8 cellular contexts compared by ENCODE assay signal in genomic region chr16:31460582-31461002, GRCh38. TPM values are rescaled to one million over a fixed set of nuclear protein-coding genes. Genes with fewer than 3 reads are reported as not detected.
DNase-seq lines count a peak whose midpoint lies in the region; ATAC-seq, FAIRE-seq and TF ChIP-seq lines count a peak whose summit lies in the region.

No MANE protein-coding gene starts in this region.

- no peak overlapping the region for H3K56ac ChIP-seq in H9 (ENCODE audit: insufficient read length, low read depth, low read length)

- H4K5ac ChIP-seq in H9 (ENCODE audit: insufficient read length, low read depth, low read length), result no peak overlapping the region

- peak overlapping the region in 2 of 3 experiments; percentile 97 to 98; a peak in 2 of 7 replicates for H3K27ac Mint-ChIP-seq in H9

- dilution Hi-C loops in endothelial cell of umbilical vein (cut with MboI; ENCODE audit: extremely low pct_ligation_motif_present, low sequenced_read_pairs), result no loop called here

- H3K9ac ChIP-seq in H9 (ENCODE audit: extremely low read depth, insufficient read length, low read length), result no peak overlapping the region
- H3K9ac ChIP-seq in endothelial cell of umbilical vein (replicated peaks; ENCODE audit: extremely low read depth, insufficient read depth, low read length), result peak overlapping the region; percentile 78
- H3K9ac ChIP-seq in neuronal stem cell (ENCODE audit: low read depth, low read length, poor library complexity), result no peak overlapping the region

- CTCF ChIA-PET in BJ (lab: Yijun Ruan, JAX), result interaction anchor here (0.5 to 5.2 kb wide), 23 partner anchors 9 to 919 kb away, joined by 3 to 52 read pairs (median 4); partner anchors contain the start of genes HSD3B7, SLC5A2, TGFB1I1 and ZNF843
- CTCF ChIA-PET in endothelial cell of umbilical vein (lab: Charles Lee), result interaction anchor here (0.8 to 4.3 kb wide), 22 partner anchors 9 to 507 kb away, joined by 3 to 53 read pairs (median 5); partner anchors contain the start of genes COX6A2, FUS, RUSF1 and TGFB1I1

- H3K36me3 ChIP-seq in BJ (ENCODE audit: control insufficient read depth, insufficient read depth, low read length) (peaks cover 19% of the 10 kb centered on the region), SJSA1 (peaks cover 30% of the 10 kb centered on the region), endothelial cell of umbilical vein (ENCODE audit: control insufficient read depth in 2 of 2, extremely low read depth in 1 of 2, insufficient read depth in 2 of 2, low read length in 2 of 2) (peaks cover 6 to 17% of the 10 kb centered on the region in 2 experiments), neuronal stem cell (replicated peaks in 1 of 2; ENCODE audit: control insufficient read depth in 2 of 2, insufficient read depth in 2 of 2, low read length in 2 of 2) (peaks cover 10 to 58% of the 10 kb centered on the region in 2 donors)

- H3K18ac ChIP-seq in H9 (ENCODE audit: insufficient read length, low read depth, low read length) (no peak overlapping the region), neuronal stem cell (ENCODE audit: low read length) (no peak overlapping the region)

- H3K4me1 ChIP-seq in H9 (ENCODE audit: insufficient read depth, low read length) (peaks cover 2% of the 10 kb centered on the region; the same call in 1 of the 2 replicates), SJSA1 (replicated peaks) (peaks cover 20% of the 10 kb centered on the region), endothelial cell of umbilical vein (ENCODE audit: control insufficient read depth, extremely low read depth, insufficient read depth, low read length) (peaks cover 23% of the 10 kb centered on the region), neuronal stem cell (ENCODE audit: control insufficient read depth in 2 of 2, insufficient read depth in 1 of 2, low read depth in 1 of 2, low read length in 2 of 2) (peaks cover 9 to 13% of the 10 kb centered on the region in 2 donors)

- H2BK12ac ChIP-seq in H9 (ENCODE audit: insufficient read length, low read depth, low read length) (no peak overlapping the region), neuronal stem cell (ENCODE audit: low read length) (no peak overlapping the region)

- peak overlapping the region; percentile 81 to 88 for H3K4me3 Mint-ChIP-seq in H9

- H3K27ac ChIP-seq in H9 (ENCODE audit: insufficient read length, low read depth, low read length) (no peak overlapping the region), SJSA1 (peak overlapping the region; percentile 78), endothelial cell of umbilical vein (ENCODE audit: insufficient read depth, low read depth, low read length) (peak overlapping the region; percentile 74), neuronal stem cell (replicated peaks; ENCODE audit: low read length) (no peak overlapping the region)

- peak overlapping the region; percentile 88 for H3K4me2 ChIP-seq in H9 (ENCODE audit: insufficient read depth, insufficient read length, low read length)
- H3K4me2 ChIP-seq in endothelial cell of umbilical vein (ENCODE audit: insufficient read depth, low read length), result peak overlapping the region; percentile 92
- H3K4me2 ChIP-seq in neuronal stem cell (ENCODE audit: insufficient read depth, low read length, poor library complexity, severe bottlenecking), result no peak overlapping the region

- no peak overlapping the region for H2BK5ac ChIP-seq in H9 (ENCODE audit: insufficient read length, low read length)
- no peak overlapping the region for H2BK5ac ChIP-seq in neuronal stem cell (ENCODE audit: low read length)

- no peak overlapping the region for H2AFZ ChIP-seq in H9 (ENCODE audit: low read length)
- no peak overlapping the region for H2AFZ ChIP-seq in endothelial cell of umbilical vein (ENCODE audit: low read depth, low read length)
- peak overlapping the region; percentile 62 for H2AFZ ChIP-seq in neuronal stem cell (ENCODE audit: low read length)

- H3K23me2 ChIP-seq in H9 (ENCODE audit: insufficient read length, low read depth, low read length, poor library complexity, severe bottlenecking), result peaks cover 8% of the 10 kb centered on the region

- TF ChIP-seq CTCF in BJ (IDR thresholded peaks at IDR 0.05; ENCODE audit: insufficient read depth, low read depth, low read length) (peak; percentile 75), H9 (conservative IDR thresholded peaks at IDR 0.05) (peak; percentile 80), endothelial cell of umbilical vein (IDR thresholded peaks at IDR 0.05; ENCODE audit: extremely low read depth in 1 of 2, insufficient read depth in 1 of 2, low read depth in 1 of 2, low read length in 2 of 2) (peak; percentile 54 to 60)

- H3K4me1 Mint-ChIP-seq in H9, result peaks cover 15 to 16% of the 10 kb centered on the region in 2 experiments

- no peak overlapping the region for H3K4ac ChIP-seq in H9 (ENCODE audit: low read depth, low read length)
- H3K4ac ChIP-seq in neuronal stem cell (ENCODE audit: low read length), result no peak overlapping the region

- POLR2A ChIA-PET in BJ (lab: Charles Lee) (interaction anchor here (0.6 to 1.0 kb wide), 4 partner anchors 9 to 508 kb away, joined by 3 to 6 read pairs (median 3); partner anchors contain the start of gene TGFB1I1), endothelial cell of umbilical vein (lab: Charles Lee) (interaction anchor here (1.0 to 1.7 kb wide), 3 partner anchors 252 to 413 kb away, joined by 4 to 10 read pairs (median 6); partner anchors contain the start of genes FUS and ZNF267)

- H3K9me1 ChIP-seq in endothelial cell of umbilical vein (replicated peaks; ENCODE audit: control insufficient read depth, extremely low read depth, insufficient read depth, low read length), result no peaks in the 10 kb centered on the region

- intact Hi-C loops in endothelial cell of umbilical vein (cut with micrococcal nuclease), result no loop called here

- H3K79me1 ChIP-seq in H9 (ENCODE audit: insufficient read depth, low read depth, low read length, poor library complexity, severe bottlenecking) (peaks cover 4% of the 10 kb centered on the region), neuronal stem cell (ENCODE audit: low read depth, low read length) (peaks cover 14% of the 10 kb centered on the region)

- peaks cover 0 to 2% of the 10 kb centered on the region in 2 experiments; a peak in 1 of 5 replicates for H3K9me3 Mint-ChIP-seq in H9

- H3K14ac ChIP-seq in H9 (ENCODE audit: insufficient read depth, low read length) (no peak overlapping the region), neuronal stem cell (ENCODE audit: low read length) (no peak overlapping the region)

- H4K20me1 ChIP-seq in H9 (ENCODE audit: control insufficient read depth, insufficient read depth, insufficient read length), result no peaks in the 10 kb centered on the region
- no peaks in the 10 kb centered on the region for H4K20me1 ChIP-seq in endothelial cell of umbilical vein (replicated peaks; ENCODE audit: control insufficient read depth, extremely low read depth, insufficient read depth, low read length)

- H4K8ac ChIP-seq in H9 (replicated peaks; ENCODE audit: insufficient read length, low read depth, low read length) (no peak overlapping the region), neuronal stem cell (ENCODE audit: low read depth, low read length) (no peak overlapping the region)

- no peaks in the 10 kb centered on the region for H3K9me3 ChIP-seq in H9 (ENCODE audit: control insufficient read depth, low read depth, low read length)
- H3K9me3 ChIP-seq in SJSA1 (replicated peaks), result no peaks in the 10 kb centered on the region
- no peaks in the 10 kb centered on the region for H3K9me3 ChIP-seq in endothelial cell of umbilical vein (replicated peaks; ENCODE audit: control insufficient read depth, insufficient read depth, low read length)
- H3K9me3 ChIP-seq in neuronal stem cell (replicated peaks in 1 of 2; ENCODE audit: control insufficient read depth in 2 of 2, insufficient read depth in 1 of 2, low read depth in 1 of 2, low read length in 2 of 2), result no peaks in the 10 kb centered on the region

- no peak for ATAC-seq in HG03097 (IDR thresholded peaks at IDR 0.05; ENCODE audit: low FRiP score, unreplicated experiment)
- ATAC-seq in HG02759 (IDR thresholded peaks at IDR 0.05; ENCODE audit: unreplicated experiment), result no peak
- ATAC-seq in HG03280 (IDR thresholded peaks at IDR 0.05; ENCODE audit: unreplicated experiment), result no peak

- H2BK15ac ChIP-seq in H9 (ENCODE audit: low read depth, low read length), result no peak overlapping the region
- H2BK15ac ChIP-seq in neuronal stem cell (ENCODE audit: low read length), result no peak overlapping the region

- no peak overlapping the region for H2BK20ac ChIP-seq in H9 (ENCODE audit: low read depth, low read length, poor library complexity, severe bottlenecking)

- DNase-seq in BJ (ENCODE audit: low read depth) (no peak), H9 (no peak), SJSA1 (ENCODE audit: low read depth in 1 of 2, low spot score in 2 of 2) (peak; percentile 68 to 70), endothelial cell of umbilical vein (ENCODE audit: low read depth, low spot score) (peak; percentile 52), neuronal stem cell (ENCODE audit: low spot score) (no peak)

- H3K36me3 Mint-ChIP-seq in H9 (ENCODE audit: insufficient read depth in 1 of 3, low read depth in 3 of 3), result peaks cover 2 to 27% (median 24%) of the 10 kb centered on the region in 3 experiments; a peak in 6 of 7 replicates

- H3K27me3 ChIP-seq in BJ (ENCODE audit: control insufficient read depth, insufficient read depth, low read length), result no peaks in the 10 kb centered on the region
- no peaks in the 10 kb centered on the region for H3K27me3 ChIP-seq in H9 (ENCODE audit: insufficient read depth, low read length)
- no peaks in the 10 kb centered on the region for H3K27me3 ChIP-seq in SJSA1 (replicated peaks)
- no peaks in the 10 kb centered on the region for H3K27me3 ChIP-seq in endothelial cell of umbilical vein (ENCODE audit: control insufficient read depth in 2 of 2, insufficient read depth in 2 of 2, low read length in 2 of 2)
- H3K27me3 ChIP-seq in neuronal stem cell (ENCODE audit: control insufficient read depth in 3 of 3, insufficient read depth in 3 of 3, low read depth in 1 of 3, low read length in 3 of 3), result no peaks in the 10 kb centered on the region

- WGBS in H9 (ENCODE audit: extremely low coverage, insufficient read length, low lambda C conversion rate), result no CpG with 5 or more reads among the region's 8 CpGs
- WGBS in neuronal stem cell (ENCODE audit: extremely low coverage in 2 of 2, insufficient read length in 2 of 2, insufficient replicate concordance in 1 of 2), 2 donors, result no CpG with 5 or more reads among the region's 8 CpGs

- no peak overlapping the region for H2AK5ac ChIP-seq in H9 (ENCODE audit: insufficient read length, low read length)
- no peak overlapping the region for H2AK5ac ChIP-seq in neuronal stem cell (ENCODE audit: low read depth, low read length)

- H3K79me2 ChIP-seq in H9 (ENCODE audit: insufficient read depth, low read length) (no peaks in the 10 kb centered on the region; the same call in 1 of the 2 replicates), endothelial cell of umbilical vein (ENCODE audit: control insufficient read depth, insufficient read depth, low read length) (peaks cover 34% of the 10 kb centered on the region)

- no TSS peak for BruUV-seq in endothelial cell of umbilical vein (replicated peaks; lab: Mats Ljungman, UMichigan)

- FAIRE-seq in endothelial cell of umbilical vein (lab: Jason Lieb, UNC), result peak; percentile 95

- peak overlapping the region; percentile 41 for H3K4me3 ChIP-seq in BJ (ENCODE audit: low read depth, low read length)
- peak overlapping the region; percentile 84 for H3K4me3 ChIP-seq in SJSA1
- H3K4me3 ChIP-seq in endothelial cell of umbilical vein (replicated peaks in 1 of 3; ENCODE audit: insufficient read depth in 1 of 3, low read depth in 1 of 3, low read length in 3 of 3), result peak overlapping the region; percentile 41 to 81 (median 45)
- H3K4me3 ChIP-seq in neuronal stem cell (ENCODE audit: low read length in 2 of 2), result peak overlapping the region in 1 of 2 donors; percentile 50

- TF ChIP-seq POLR2A in endothelial cell of umbilical vein (IDR thresholded peaks at IDR 0.05; ENCODE audit: low read depth, low read length), result no peak

- no peak overlapping the region for H3T11ph ChIP-seq in H9 (ENCODE audit: low read length)

- H2BK120ac ChIP-seq in H9 (ENCODE audit: low read depth, low read length, poor library complexity, severe bottlenecking), result no peak overlapping the region
- H2BK120ac ChIP-seq in neuronal stem cell (ENCODE audit: low read depth, low read length), result no peak overlapping the region

- H3K27me3 Mint-ChIP-seq in H9 (ENCODE audit: low read depth), result no peaks in the 10 kb centered on the region

- H3K23ac ChIP-seq in H9 (ENCODE audit: insufficient read length, low read depth, low read length) (no peak overlapping the region), neuronal stem cell (ENCODE audit: low read depth, low read length, poor library complexity) (no peak overlapping the region)

- H4K91ac ChIP-seq in H9 (ENCODE audit: insufficient read length, low read depth, low read length), result no peak overlapping the region
- no peak overlapping the region for H4K91ac ChIP-seq in neuronal stem cell (ENCODE audit: low read depth, low read length, poor library complexity)

RNA-seq across cellular contexts. Expression of gene ARMC5, which starts 1.3 kb away (rescaled TPM):
- polyA plus RNA-seq in BJ (2011; rRNA removed) (3.0 and 6.4 TPM in 2 replicates), endothelial cell of umbilical vein (17.3 and 18.8 TPM in 2 replicates)
- 3.4 and 7.9 TPM in 2 replicates for polyA minus RNA-seq in BJ (2011; rRNA and poly(A)+ RNA removed)
- total RNA-seq in H9 (2021) (18.5 and 18.7 TPM in 2 replicates), endothelial cell of umbilical vein (17.3 and 17.9 TPM in 2 replicates)
- total RNA-seq in SJSA1 (2014; rRNA removed; shearing (Covaris generic)), result 9.8 and 11.6 TPM in 2 replicates
- polyA plus RNA-seq in endothelial cell of umbilical vein (2011; cell fraction: cytosol; rRNA removed), result 6.8 and 11.3 TPM in 2 replicates
- polyA plus RNA-seq in endothelial cell of umbilical vein (2011; cell fraction: nucleus; rRNA removed), result 26.1 and 28.4 TPM in 2 replicates
- polyA plus RNA-seq in endothelial cell of umbilical vein (2012), result 8.8 and 10.3 TPM in 2 replicates
- 9.6 and 13.0 TPM in 2 replicates for polyA minus RNA-seq in endothelial cell of umbilical vein
- polyA minus RNA-seq in endothelial cell of umbilical vein (2011; cell fraction: cytosol; rRNA and poly(A)+ RNA removed), result 7.6 TPM
- 9.5 and 15.0 TPM in 2 replicates for polyA minus RNA-seq in endothelial cell of umbilical vein (2011; cell fraction: nucleus; rRNA and poly(A)+ RNA removed)
- polyA plus RNA-seq in neuronal stem cell (2013, experiment 1 of 2), result 6.0 TPM
- 5.6 TPM for polyA plus RNA-seq in neuronal stem cell (2013, experiment 2 of 2)

RNA-seq across cellular contexts. Expression of gene TGFB1I1, which starts 11.4 kb away (rescaled TPM):
- polyA plus RNA-seq in BJ (2011; rRNA removed), result 56.4 and 92.3 TPM in 2 replicates
- polyA minus RNA-seq in BJ (2011; rRNA and poly(A)+ RNA removed), result 69.3 and 95.0 TPM in 2 replicates
- 15.4 and 15.5 TPM in 2 replicates for total RNA-seq in H9 (2021)
- total RNA-seq in SJSA1 (2014; rRNA removed; shearing (Covaris generic)), result 66.3 and 90.1 TPM in 2 replicates
- 115 and 123 TPM in 2 replicates for total RNA-seq in endothelial cell of umbilical vein
- 73.3 and 73.7 TPM in 2 replicates for polyA plus RNA-seq in endothelial cell of umbilical vein
- polyA plus RNA-seq in endothelial cell of umbilical vein (2011; cell fraction: cytosol; rRNA removed), result 75.0 and 81.6 TPM in 2 replicates
- 141 and 151 TPM in 2 replicates for polyA plus RNA-seq in endothelial cell of umbilical vein (2011; cell fraction: nucleus; rRNA removed)
- polyA plus RNA-seq in endothelial cell of umbilical vein (2012), result 72.1 and 74.0 TPM in 2 replicates
- polyA minus RNA-seq in endothelial cell of umbilical vein, result 27.0 and 31.3 TPM in 2 replicates
- 14.0 TPM for polyA minus RNA-seq in endothelial cell of umbilical vein (2011; cell fraction: cytosol; rRNA and poly(A)+ RNA removed)
- 36.3 and 39.4 TPM in 2 replicates for polyA minus RNA-seq in endothelial cell of umbilical vein (2011; cell fraction: nucleus; rRNA and poly(A)+ RNA removed)
- 0.07 TPM for polyA plus RNA-seq in neuronal stem cell (2013, experiment 1 of 2)
- polyA plus RNA-seq in neuronal stem cell (2013, experiment 2 of 2), result 0.21 TPM

RNA-seq across cellular contexts. Expression of gene ZNF843, which starts 18.0 kb away (rescaled TPM):
- polyA plus RNA-seq in BJ (2011; rRNA removed) (0.56 and 0.87 TPM in 2 replicates), endothelial cell of umbilical vein (0.14 and 0.41 TPM in 2 replicates)
- 0.51 and 0.81 TPM in 2 replicates for polyA minus RNA-seq in BJ (2011; rRNA and poly(A)+ RNA removed)
- total RNA-seq in H9 (2021) (0.22 and 0.37 TPM in 2 replicates), endothelial cell of umbilical vein (0.16 and 0.24 TPM in 2 replicates)
- 0.32 TPM in 1 of 2 replicates, not detected in the other for total RNA-seq in SJSA1 (2014; rRNA removed; shearing (Covaris generic))
- 0.10 and 0.16 TPM in 2 replicates for polyA plus RNA-seq in endothelial cell of umbilical vein (2011; cell fraction: cytosol; rRNA removed)
- 0.14 TPM in 1 of 2 replicates, not detected in the other for polyA plus RNA-seq in endothelial cell of umbilical vein (2011; cell fraction: nucleus; rRNA removed)
- polyA plus RNA-seq in endothelial cell of umbilical vein (2012), result 0.27 and 0.31 TPM in 2 replicates
- polyA minus RNA-seq in endothelial cell of umbilical vein, result 0.21 and 0.44 TPM in 2 replicates
- not detected for polyA minus RNA-seq in endothelial cell of umbilical vein (2011; cell fraction: cytosol; rRNA and poly(A)+ RNA removed)
- polyA minus RNA-seq in endothelial cell of umbilical vein (2011; cell fraction: nucleus; rRNA and poly(A)+ RNA removed), result not detected in 2 replicates
- polyA plus RNA-seq in neuronal stem cell (2013, experiment 1 of 2), result 1.4 TPM
- 1.3 TPM for polyA plus RNA-seq in neuronal stem cell (2013, experiment 2 of 2)

RNA-seq across cellular contexts. Expression of gene SLC5A2, which starts 22.3 kb away (rescaled TPM):
- polyA plus RNA-seq in BJ (2011; rRNA removed), result not detected in 2 replicates
- not detected in 2 replicates for polyA minus RNA-seq in BJ (2011; rRNA and poly(A)+ RNA removed)
- total RNA-seq in H9 (2021), result 0.52 and 1.3 TPM in 2 replicates
- not detected in 2 replicates for total RNA-seq in SJSA1 (2014; rRNA removed; shearing (Covaris generic))
- total RNA-seq in endothelial cell of umbilical vein, result not detected in 2 replicates
- polyA plus RNA-seq in endothelial cell of umbilical vein, result 0.03 TPM in 1 of 2 replicates, not detected in the other
- not detected in 2 replicates for polyA plus RNA-seq in endothelial cell of umbilical vein (2011; cell fraction: cytosol; rRNA removed)
- 0.04 TPM in 1 of 2 replicates, not detected in the other for polyA plus RNA-seq in endothelial cell of umbilical vein (2011; cell fraction: nucleus; rRNA removed)
- polyA plus RNA-seq in endothelial cell of umbilical vein (2012), result 0.23 and 5.9 TPM in 2 replicates
- polyA minus RNA-seq in endothelial cell of umbilical vein, result 0.27 TPM in 1 of 2 replicates, not detected in the other
- not detected for polyA minus RNA-seq in endothelial cell of umbilical vein (2011; cell fraction: cytosol; rRNA and poly(A)+ RNA removed)
- polyA minus RNA-seq in endothelial cell of umbilical vein (2011; cell fraction: nucleus; rRNA and poly(A)+ RNA removed), result not detected in 2 replicates
- not detected for polyA plus RNA-seq in neuronal stem cell (2013, experiment 1 of 2)
- not detected for polyA plus RNA-seq in neuronal stem cell (2013, experiment 2 of 2)

RNA-seq across cellular contexts. Expression of gene COX6A2, which starts 32.4 kb away (rescaled TPM):
- polyA plus RNA-seq in BJ (2011; rRNA removed), result not detected in 2 replicates
- not detected in 2 replicates for polyA minus RNA-seq in BJ (2011; rRNA and poly(A)+ RNA removed)
- total RNA-seq in H9 (2021), result not detected in 2 replicates
- not detected in 2 replicates for total RNA-seq in SJSA1 (2014; rRNA removed; shearing (Covaris generic))
- not detected in 2 replicates for total RNA-seq in endothelial cell of umbilical vein
- polyA plus RNA-seq in endothelial cell of umbilical vein, result not detected in 2 replicates
- not detected in 2 replicates for polyA plus RNA-seq in endothelial cell of umbilical vein (2011; cell fraction: cytosol; rRNA removed)
- not detected in 2 replicates for polyA plus RNA-seq in endothelial cell of umbilical vein (2011; cell fraction: nucleus; rRNA removed)
- polyA plus RNA-seq in endothelial cell of umbilical vein (2012), result not detected in 2 replicates
- polyA minus RNA-seq in endothelial cell of umbilical vein, result not detected in 2 replicates
- polyA minus RNA-seq in endothelial cell of umbilical vein (2011; cell fraction: cytosol; rRNA and poly(A)+ RNA removed), result not detected
- polyA minus RNA-seq in endothelial cell of umbilical vein (2011; cell fraction: nucleus; rRNA and poly(A)+ RNA removed), result not detected in 2 replicates
- polyA plus RNA-seq in neuronal stem cell (2013, experiment 1 of 2), result not detected
- 0.18 TPM for polyA plus RNA-seq in neuronal stem cell (2013, experiment 2 of 2)

Comparison
In these comparisons a context has a peak if more than half of its experiments do, and no peak if none do; other contexts are left out.
1. DNase-seq: peak in SJSA1 (2 of 2) and endothelial cell of umbilical vein (single experiment); none in BJ (single experiment), H9 (single experiment) and neuronal stem cell (single experiment).
2. H3K27ac ChIP-seq: peak in SJSA1 (single experiment) and endothelial cell of umbilical vein (single experiment); none in H9 (single experiment) and neuronal stem cell (single experiment).
3. Peak in every context shown above with its lines, with median percentiles within 50 percentile points of each other: CTCF ChIP-seq.